In genomic region chr9:70947086-70947485, GRCh38 we compare ENCODE assay signal across 1 cellular context.
TF ChIP-seq lines count a peak whose summit lies in the region.

No MANE protein-coding gene starts in this region.

TF ChIP-seq in IMR-90, 13 proteins besides CTCF, POLR2A, EP300 and RAD21:
- TF ChIP-seq ELK1 (IDR thresholded peaks at IDR 0.05; ENCODE audit: borderline replicate concordance, low read depth, low read length) (no peak), SMC3 (IDR thresholded peaks at IDR 0.05; ENCODE audit: low read depth, low read length) (no peak), MAFK (IDR thresholded peaks at IDR 0.05; ENCODE audit: low read depth, low read length) (no peak), MAZ (IDR thresholded peaks at IDR 0.05; ENCODE audit: borderline replicate concordance, low read depth, low read length) (no peak), NFE2L2 (IDR thresholded peaks at IDR 0.05; ENCODE audit: low read depth, low read length) (no peak), BHLHE40 (IDR thresholded peaks at IDR 0.05; ENCODE audit: low read depth, low read length) (no peak), FOS (IDR thresholded peaks at IDR 0.05; ENCODE audit: low read depth, low read length) (no peak), USF2 (IDR thresholded peaks at IDR 0.05; ENCODE audit: low read depth, low read length) (no peak), RCOR1 (IDR thresholded peaks at IDR 0.05; ENCODE audit: insufficient replicate concordance, low read length) (no peak), MXI1 (IDR thresholded peaks at IDR 0.05; ENCODE audit: borderline replicate concordance, low read depth, low read length) (no peak), RFX5 (IDR thresholded peaks at IDR 0.05; ENCODE audit: low read depth, low read length) (no peak), CHD1 (IDR thresholded peaks at IDR 0.05; ENCODE audit: low read depth, low read length) (no peak), CEBPB (IDR thresholded peaks at IDR 0.05; ENCODE audit: low read depth, low read length) (no peak)
